In genomic region chr7:138097064-138097741, GRCh38 we compare ENCODE assay signal across 9 cellular contexts. TPM values are rescaled to one million over a fixed set of nuclear protein-coding genes. Genes with fewer than 3 reads are reported as not detected.
DNase-seq lines count a peak whose midpoint lies in the region; ATAC-seq and TF ChIP-seq lines count a peak whose summit lies in the region.
"Had no signal": no experiment of that assay in that cellular context is flagged by ENCODE, and none has a peak within 500 bp of the region (broad histone marks: within the 10 kb centered on the region; RNA-seq: fewer than 3 reads in every experiment).

No MANE protein-coding gene starts in this region.

- no peak overlapping the region for H3K27ac ChIP-seq in SK-N-SH (ENCODE audit: low read depth in 2 of 2, low read length in 1 of 2)
- no peak overlapping the region for H3K27ac ChIP-seq in KMS-11

- no peaks in the 10 kb centered on the region for H3K9me3 Mint-ChIP-seq in activated CD4-positive, alpha-beta memory T cell treated with anti-CD3 and anti-CD28 coated beads for 36 hours
- no peaks in the 10 kb centered on the region for H3K9me3 Mint-ChIP-seq in nephron progenitor cell
- H3K9me3 Mint-ChIP-seq: naive thymus-derived CD4-positive, alpha-beta T cell had no signal

- TF ChIP-seq EP300 in SK-N-SH (IDR thresholded peaks at IDR 0.05; ENCODE audit: borderline replicate concordance in 1 of 2, low read depth in 1 of 2, low read length in 1 of 2), result no peak

- H3K4me2 ChIP-seq in SK-N-SH (no peak overlapping the region), KMS-11 (no peak overlapping the region)

- intact Hi-C loops in activated CD4-positive, alpha-beta memory T cell treated with anti-CD3 and anti-CD28 coated beads for 36 hours (cut with micrococcal nuclease), result no loop called here

- no peaks in the 10 kb centered on the region for H3K4me1 Mint-ChIP-seq in activated CD4-positive, alpha-beta memory T cell treated with anti-CD3 and anti-CD28 coated beads for 36 hours (ENCODE audit: low read depth)
- H3K4me1 Mint-ChIP-seq in nephron progenitor cell, result no peaks in the 10 kb centered on the region
- H3K4me1 Mint-ChIP-seq: naive thymus-derived CD4-positive, alpha-beta T cell had no signal

- H4K20me1 ChIP-seq in SK-N-SH (ENCODE audit: insufficient read depth) (no peaks in the 10 kb centered on the region), KMS-11 (ENCODE audit: insufficient read depth) (no peaks in the 10 kb centered on the region)

- H3K36me3 ChIP-seq in SK-N-SH (replicated peaks in 1 of 2; ENCODE audit: control insufficient read depth in 1 of 2, insufficient read depth in 2 of 2, low read length in 1 of 2) (no peaks in the 10 kb centered on the region), KMS-11 (ENCODE audit: insufficient read depth) (no peaks in the 10 kb centered on the region)

- no peaks in the 10 kb centered on the region for H3K36me3 Mint-ChIP-seq in activated CD4-positive, alpha-beta memory T cell treated with anti-CD3 and anti-CD28 coated beads for 36 hours
- no peaks in the 10 kb centered on the region for H3K36me3 Mint-ChIP-seq in nephron progenitor cell (ENCODE audit: low read depth)
- H3K36me3 Mint-ChIP-seq: naive thymus-derived CD4-positive, alpha-beta T cell had no signal

- H3K27me3 ChIP-seq in SK-N-SH (ENCODE audit: insufficient read depth), result no peaks in the 10 kb centered on the region
- H3K27me3 ChIP-seq in KMS-11 (ENCODE audit: insufficient read depth, low read depth), result no peaks in the 10 kb centered on the region

- 14% methylated on average over 3 of the region's 3 CpGs for WGBS in SK-N-SH (ENCODE audit: low lambda C conversion rate)

- peaks cover 0 to 2% of the 10 kb centered on the region in 2 experiments; a peak in 1 of 4 replicates for H3K4me1 ChIP-seq in SK-N-SH (ENCODE audit: control insufficient read depth in 1 of 2, insufficient read depth in 2 of 2, low read depth in 1 of 2, low read length in 1 of 2)
- H3K4me1 ChIP-seq in KMS-11 (ENCODE audit: low read depth, poor library complexity, severe bottlenecking), result no peaks in the 10 kb centered on the region

- POLR2A ChIA-PET in SK-N-SH (lab: Yijun Ruan, JAX), result interaction anchor here (0.6 kb wide), 1 partner anchor 61 kb away, joined by 3 read pairs; no protein-coding TSS in a partner anchor
- POLR2A ChIA-PET in activated CD4-positive, alpha-beta memory T cell treated with anti-CD3 and anti-CD28 coated beads for 36 hours (lab: Charles Lee), result no interaction called here

- no peaks in the 10 kb centered on the region for H3K9me2 ChIP-seq in SK-N-SH

- peaks cover 7% of the 10 kb centered on the region for H3K27me3 Mint-ChIP-seq in activated CD4-positive, alpha-beta memory T cell treated with anti-CD3 and anti-CD28 coated beads for 36 hours
- H3K27me3 Mint-ChIP-seq in nephron progenitor cell (ENCODE audit: low read depth, poor library complexity), result no peaks in the 10 kb centered on the region

- H3F3A ChIP-seq in SK-N-SH (replicated peaks; ENCODE audit: insufficient read depth), result no peaks in the 10 kb centered on the region

- H3K9me3 ChIP-seq in SK-N-SH, result no peaks in the 10 kb centered on the region

- peak; percentile 44 for DNase-seq in SK-N-SH
- DNase-seq in activated CD4-positive, alpha-beta memory T cell treated with anti-CD3 and anti-CD28 coated beads for 36 hours, result peak; percentile 10
- DNase-seq in nephron progenitor cell, result peak; percentile 4
- DNase-seq in ecto neural progenitor cell (ENCODE audit: low spot score), result no peak
- no peak for DNase-seq in NCI-H2227 treated with DMSO at 0.1 percent for 48 hours (lab: John Stamatoyannopoulos, UW)

- TF ChIP-seq CTCF in SK-N-SH (IDR thresholded peaks at IDR 0.05) (peak; percentile 16; the same call in 1 of the 2 replicates), KMS-11 (conservative IDR thresholded peaks at IDR 0.05; ENCODE audit: low read depth, low read length) (peak; percentile 31), nephron progenitor cell (IDR thresholded peaks at IDR 0.05) (no peak)

- CTCF ChIA-PET in SK-N-SH (lab: Yijun Ruan, JAX), result interaction anchor here (0.7 to 1.9 kb wide), 9 partner anchors 10 to 641 kb away, joined by 3 to 9 read pairs (median 3); partner anchors contain the start of gene AKR1D1
- CTCF ChIA-PET in activated CD4-positive, alpha-beta memory T cell treated with anti-CD3 and anti-CD28 coated beads for 36 hours (lab: Charles Lee), result interaction anchor here (0.7 kb wide), 1 partner anchor 12 kb away, joined by 3 read pairs; no protein-coding TSS in a partner anchor

- no peak for ATAC-seq in SK-N-SH treated with all-trans-retinoic acid at 6 μM for 48 hours
- no peak for ATAC-seq in HG02981 (IDR thresholded peaks at IDR 0.05; ENCODE audit: unreplicated experiment)
- ATAC-seq: naive thymus-derived CD4-positive, alpha-beta T cell had no signal

- H3K79me2 ChIP-seq in SK-N-SH (ENCODE audit: insufficient read depth), result no peaks in the 10 kb centered on the region
- no peaks in the 10 kb centered on the region for H3K79me2 ChIP-seq in KMS-11 (ENCODE audit: insufficient read depth, low read depth)

- H3K27ac Mint-ChIP-seq in activated CD4-positive, alpha-beta memory T cell treated with anti-CD3 and anti-CD28 coated beads for 36 hours, result no peak overlapping the region
- H3K27ac Mint-ChIP-seq in nephron progenitor cell, result no peak overlapping the region
- H3K27ac Mint-ChIP-seq: naive thymus-derived CD4-positive, alpha-beta T cell had no signal

- peak; percentile 59 for TF ChIP-seq RAD21 in SK-N-SH (IDR thresholded peaks at IDR 0.05; ENCODE audit: low read length)

- H3K9ac ChIP-seq in SK-N-SH (no peak overlapping the region), KMS-11 (no peak overlapping the region)

- H3K4me3 ChIP-seq in SK-N-SH (ENCODE audit: low read depth in 2 of 2, low read length in 1 of 2) (0 out of 4 replicates have a peak overlapping the region, but pooled peaks of 1 of the 2 experiments have one; percentile 8), KMS-11 (IDR thresholded peaks at IDR 0.05; ENCODE audit: insufficient read depth, low read depth, low read length) (no peak overlapping the region)

- no peak overlapping the region for H2AFZ ChIP-seq in SK-N-SH (ENCODE audit: low read depth)
- no peak overlapping the region for H2AFZ ChIP-seq in KMS-11 (ENCODE audit: low read depth)

- H3K4me3 Mint-ChIP-seq in activated CD4-positive, alpha-beta memory T cell treated with anti-CD3 and anti-CD28 coated beads for 36 hours, result no peak overlapping the region
- no peak overlapping the region for H3K4me3 Mint-ChIP-seq in nephron progenitor cell
- H3K4me3 Mint-ChIP-seq: naive thymus-derived CD4-positive, alpha-beta T cell had no signal

TF ChIP-seq in SK-N-SH, 30 proteins besides CTCF, POLR2A, EP300 and RAD21 (continues in another document):
- TF ChIP-seq ELF1 (IDR thresholded peaks at IDR 0.05) (no peak), PBX3 (IDR thresholded peaks at IDR 0.05) (no peak)

TF ChIP-seq in SK-N-SH treated with all-trans-retinoic acid at 6 μM for 48 hours, 23 proteins besides CTCF, POLR2A, EP300 and RAD21 (continues in another document):
- TF ChIP-seq PATZ1 (CRISPR knock-in tag; IDR thresholded peaks at IDR 0.05; ENCODE audit: borderline replicate concordance) (no peak), POU6F1 (CRISPR knock-in tag; IDR thresholded peaks at IDR 0.05; ENCODE audit: borderline replicate concordance, low read depth) (no peak)

RNA-seq across cellular contexts. Expression of gene AKR1D1, which starts 20.9 kb away (rescaled TPM):
- not detected in 2 replicates for polyA plus RNA-seq in SK-N-SH (2012; rRNA removed)
- polyA plus RNA-seq in SK-N-SH (2012; cell fraction: cytosol; rRNA removed), result not detected in 2 replicates
- not detected in 2 replicates for polyA plus RNA-seq in SK-N-SH (2012; cell fraction: nucleus; rRNA removed)
- total RNA-seq in activated CD4-positive, alpha-beta memory T cell treated with anti-CD3 and anti-CD28 coated beads for 36 hours, result not detected
- total RNA-seq: naive thymus-derived CD4-positive, alpha-beta T cell had no signal
- polyA plus RNA-seq: naive thymus-derived CD4-positive, alpha-beta T cell had no signal

Comparison
In these comparisons a context has a peak if more than half of its experiments do, and no peak if none do; other contexts are left out.
1. DNase-seq: peak in SK-N-SH (single experiment), activated CD4-positive, alpha-beta memory T cell treated with anti-CD3 and anti-CD28 coated beads for 36 hours (single experiment) and nephron progenitor cell (single experiment); none in ecto neural progenitor cell (single experiment) and NCI-H2227 treated with DMSO at 0.1 percent for 48 hours (single experiment).